Comparison of ENCODE assay signal across 19 cellular contexts in the genomic region with DNA sequence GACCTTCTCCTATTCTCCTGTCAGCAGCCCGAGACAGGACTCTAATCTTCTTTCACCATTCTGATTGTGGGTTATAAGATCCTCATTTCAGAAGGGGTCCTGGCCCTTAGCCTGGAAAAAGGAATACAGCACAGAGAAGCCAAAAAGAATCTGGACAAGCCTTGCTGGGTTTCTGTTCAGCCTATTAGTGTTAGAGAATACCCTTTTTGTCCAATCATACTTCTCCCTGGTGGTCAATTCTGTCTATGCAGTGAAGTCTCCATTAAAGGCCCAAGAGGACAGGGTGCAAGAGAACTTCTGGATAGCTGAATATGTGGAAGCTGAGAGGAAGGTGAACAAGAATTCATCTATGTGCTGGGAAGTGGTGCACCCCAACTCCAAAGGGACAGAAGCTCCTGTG.
"Had no signal": no experiment of that assay in that cellular context is flagged by ENCODE, and none has a peak within 500 bp of the region (broad histone marks: within the 10 kb centered on the region; RNA-seq: fewer than 3 reads in every experiment).

No MANE protein-coding gene starts in this region.

- H3K4me3 ChIP-seq: adrenal gland, dorsolateral prefrontal cortex, spleen, testis, upper lobe of right lung had no signal

- DNase-seq: activated CD4-positive, alpha-beta memory T cell treated with anti-CD3 and anti-CD28 coated beads for 36 hours; activated CD4-positive, alpha-beta T cell treated with anti-CD3 and anti-CD28 coated beads for 4 hours; activated gamma-delta T cell treated with Interleukin-2 at 50 U/mL for 16 hours; activated T-cell treated with anti-CD3 and anti-CD28 coated beads for 4 hours; adrenal gland; immature natural killer cell; posterior cingulate gyrus; spleen; stimulated activated CD4-positive, alpha-beta T cell treated with anti-CD3 and anti-CD28 coated beads, Interleukin-4, amount 100 ng/mL, for 4 hours; SW 1271; T-helper 2 cell; testis; upper lobe of right lung had no signal

- H3K36me3 ChIP-seq: adrenal gland, spleen, upper lobe of right lung had no signal

- H3K27ac Mint-ChIP-seq: activated CD4-positive, alpha-beta memory T cell treated with anti-CD3 and anti-CD28 coated beads for 36 hours; activated naive CD4-positive, alpha-beta T cell treated with anti-CD3 and anti-CD28 coated beads, Interleukin-2, amount 50 U/mL, for 72 hours; activated T-helper 1 cell treated with anti-CD3 and anti-CD28 coated beads, Interleukin-12 subunit alpha, Interleukin-12 subunit beta, Interleukin-2, Interleukin-4 antibody, amounts not matched to agents 30 ng/mL and 10 ng/mL and 1 ng/mL, durations not matched to agents 14 hours and 24 hours and 36 hours; immature natural killer cell; natural killer cell treated with Interleukin-12 subunit alpha and Interleukin-12 subunit beta and Interleukin-15 and Interleukin-18, amount 100 ng/mL, for 72 hours; stimulated activated memory B cell treated with anti-CD40 and anti-IgM and Interleukin-4, amounts not matched to agents 10 μg/mL and 1 μg/mL and 100 μg/mL, for 72 hours; WTC11 had no signal

- H3K9me3 Mint-ChIP-seq: activated CD4-positive, alpha-beta memory T cell treated with anti-CD3 and anti-CD28 coated beads for 36 hours; activated naive CD4-positive, alpha-beta T cell treated with anti-CD3 and anti-CD28 coated beads, Interleukin-2, amount 50 U/mL, for 72 hours; activated T-helper 1 cell treated with anti-CD3 and anti-CD28 coated beads, Interleukin-12 subunit alpha, Interleukin-12 subunit beta, Interleukin-2, Interleukin-4 antibody, amounts not matched to agents 30 ng/mL and 10 ng/mL and 1 ng/mL, durations not matched to agents 14 hours and 24 hours and 36 hours; natural killer cell treated with Interleukin-12 subunit alpha and Interleukin-12 subunit beta and Interleukin-15 and Interleukin-18, amount 100 ng/mL, for 72 hours; stimulated activated memory B cell treated with anti-CD40 and anti-IgM and Interleukin-4, amounts not matched to agents 10 μg/mL and 1 μg/mL and 100 μg/mL, for 72 hours; WTC11 had no signal

- H3K4me1 ChIP-seq: adrenal gland, spleen, testis, upper lobe of right lung had no signal

- H3K4me3 Mint-ChIP-seq: activated CD4-positive, alpha-beta memory T cell treated with anti-CD3 and anti-CD28 coated beads for 36 hours; activated T-helper 1 cell treated with anti-CD3 and anti-CD28 coated beads, Interleukin-12 subunit alpha, Interleukin-12 subunit beta, Interleukin-2, Interleukin-4 antibody, amounts not matched to agents 30 ng/mL and 10 ng/mL and 1 ng/mL, durations not matched to agents 14 hours and 24 hours and 36 hours; immature natural killer cell; natural killer cell treated with Interleukin-12 subunit alpha and Interleukin-12 subunit beta and Interleukin-15 and Interleukin-18, amount 100 ng/mL, for 72 hours; stimulated activated memory B cell treated with anti-CD40 and anti-IgM and Interleukin-4, amounts not matched to agents 10 μg/mL and 1 μg/mL and 100 μg/mL, for 72 hours; WTC11 had no signal

- H3K9me3 ChIP-seq: adrenal gland, spleen, testis, upper lobe of right lung had no signal

- H3K36me3 Mint-ChIP-seq: activated CD4-positive, alpha-beta memory T cell treated with anti-CD3 and anti-CD28 coated beads for 36 hours; activated naive CD4-positive, alpha-beta T cell treated with anti-CD3 and anti-CD28 coated beads, Interleukin-2, amount 50 U/mL, for 72 hours; immature natural killer cell; natural killer cell treated with Interleukin-12 subunit alpha and Interleukin-12 subunit beta and Interleukin-15 and Interleukin-18, amount 100 ng/mL, for 72 hours; stimulated activated memory B cell treated with anti-CD40 and anti-IgM and Interleukin-4, amounts not matched to agents 10 μg/mL and 1 μg/mL and 100 μg/mL, for 72 hours; WTC11 had no signal

- H3K4me1 Mint-ChIP-seq: immature natural killer cell; stimulated activated memory B cell treated with anti-CD40 and anti-IgM and Interleukin-4, amounts not matched to agents 10 μg/mL and 1 μg/mL and 100 μg/mL, for 72 hours; WTC11 had no signal

- H3K27me3 Mint-ChIP-seq: activated CD4-positive, alpha-beta memory T cell treated with anti-CD3 and anti-CD28 coated beads for 36 hours; natural killer cell treated with Interleukin-12 subunit alpha and Interleukin-12 subunit beta and Interleukin-15 and Interleukin-18, amount 100 ng/mL, for 72 hours; stimulated activated memory B cell treated with anti-CD40 and anti-IgM and Interleukin-4, amounts not matched to agents 10 μg/mL and 1 μg/mL and 100 μg/mL, for 72 hours had no signal

- H3K27ac ChIP-seq: adrenal gland, spleen, testis, upper lobe of right lung had no signal

- H3K27me3 ChIP-seq: adrenal gland, dorsolateral prefrontal cortex, spleen, testis, upper lobe of right lung had no signal
